ENCODE assay signal across 16 cellular contexts in the genomic region with DNA sequence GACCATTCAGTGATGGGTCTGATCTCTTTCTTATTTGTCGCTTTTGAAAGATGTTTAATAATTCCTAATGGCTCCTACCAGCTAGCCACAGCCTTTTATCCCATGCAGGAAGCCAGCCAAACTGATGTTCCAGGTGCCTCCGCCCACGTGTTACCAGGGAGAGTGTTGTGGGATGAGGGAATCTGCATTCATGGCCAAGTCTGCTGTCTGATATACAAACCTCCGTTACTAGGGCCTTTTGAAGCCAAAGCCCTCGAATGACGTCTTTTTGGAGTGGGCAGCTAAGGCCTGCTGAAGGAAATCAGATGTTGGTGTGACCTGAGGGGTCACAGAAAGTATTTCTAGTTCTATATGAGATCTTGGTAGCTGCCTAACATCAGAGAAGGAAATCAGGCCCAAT. TPM values are rescaled to one million over a fixed set of nuclear protein-coding genes. Genes with fewer than 3 reads are reported as not detected.
DNase-seq lines count a peak whose midpoint lies in the region; ATAC-seq and TF ChIP-seq lines count a peak whose summit lies in the region.
"Had no signal": no experiment of that assay in that cellular context is flagged by ENCODE, and none has a peak within 500 bp of the region (broad histone marks: within the 10 kb centered on the region; RNA-seq: fewer than 3 reads in every experiment).

No MANE protein-coding gene starts in this region.

- no peak overlapping the region for H2BK20ac ChIP-seq in IMR-90 (ENCODE audit: low read depth, low read length)

- H2AK5ac ChIP-seq in IMR-90 (ENCODE audit: low read depth, low read length): no peak overlapping the region

- dilution Hi-C loops in IMR-90 (cut with HindIII; ENCODE audit: low sequenced_read_pairs, unreplicated experiment): no loop called here

- no peak overlapping the region for H3K56ac ChIP-seq in IMR-90 (ENCODE audit: extremely low read depth, insufficient read depth, low read length)

- no peak overlapping the region for H3K4ac ChIP-seq in IMR-90 (ENCODE audit: low read depth, low read length)

- H3K27me3 ChIP-seq in IMR-90 (ENCODE audit: control insufficient read depth, insufficient read depth, low read length): no peaks in the 10 kb centered on the region
- H3K27me3 ChIP-seq in lower lobe of right lung (ENCODE audit: low read depth): no peaks in the 10 kb centered on the region
- H3K27me3 ChIP-seq in stomach: no peaks in the 10 kb centered on the region
- H3K27me3 ChIP-seq in naive thymus-derived CD4-positive, alpha-beta T cell (ENCODE audit: control insufficient read depth in 2 of 2, insufficient read depth in 2 of 2, low read length in 2 of 2): no peaks in the 10 kb centered on the region
- H3K27me3 ChIP-seq: suprapubic skin had no signal

- H3K4me2 ChIP-seq in IMR-90 (ENCODE audit: low read depth, low read length): no peak overlapping the region
- H3K4me2 ChIP-seq: GM23338 had no signal

- H4K5ac ChIP-seq in IMR-90 (ENCODE audit: low read depth, low read length): no peak overlapping the region

- H3K4me3 Mint-ChIP-seq in naive thymus-derived CD4-positive, alpha-beta T cell: no peak overlapping the region
- H3K4me3 Mint-ChIP-seq: activated T-cell treated with anti-CD3 and anti-CD28 coated beads, Interleukin-2, amount 50 U/mL, for 72 hours; GM23338; T-cell had no signal

- no peak overlapping the region for H3K23ac ChIP-seq in IMR-90 (ENCODE audit: low read depth, low read length)

- H2AFZ ChIP-seq in IMR-90 (replicated peaks; ENCODE audit: low read length, poor library complexity): no peak overlapping the region
- H2AFZ ChIP-seq: GM23338 had no signal

- CTCF ChIA-PET in IMR-90 (lab: Yijun Ruan, JAX): interaction anchor here (1.3 kb wide), 1 partner anchor 743 kb away, joined by 3 read pairs; no protein-coding TSS in a partner anchor
- CTCF ChIA-PET in naive thymus-derived CD4-positive, alpha-beta T cell (lab: Charles Lee): no interaction called here

- H3K79me1 ChIP-seq in IMR-90 (ENCODE audit: low read depth in 1 of 2, low read length in 2 of 2): peaks cover 71 to 94% of the 10 kb centered on the region in 2 experiments

- H2BK5ac ChIP-seq in IMR-90 (ENCODE audit: low read depth, low read length, poor library complexity, severe bottlenecking): no peak overlapping the region

- no peak overlapping the region for H2AK9ac ChIP-seq in IMR-90 (replicated peaks; ENCODE audit: low read depth, low read length, poor library complexity)

- peak; percentile 97 for DNase-seq in IMR-90
- DNase-seq in fibroblast of mammary gland (ENCODE audit: low read depth): peak; percentile 90
- DNase-seq in lower lobe of right lung: no peak
- DNase-seq in stomach: no peak
- no peak for DNase-seq in naive thymus-derived CD4-positive, alpha-beta T cell
- no peak for DNase-seq in NCI-H2107 treated with DMSO at 0.1 percent for 48 hours (lab: John Stamatoyannopoulos, UW; ENCODE audit: unreplicated experiment)
- no peak for DNase-seq in nucleus accumbens (lab: John Stamatoyannopoulos, UW)
- DNase-seq: activated T-cell treated with anti-CD3 and anti-CD28 coated beads, Interleukin-2, amount 50 U/mL, for 72 hours; DMS 273 treated with DMSO at 0.1 percent for 48 hours; NCI-H187 treated with DMSO at 0.1 percent for 48 hours; NCI-H510A; retina; T-cell had no signal

- no peak overlapping the region for H4K8ac ChIP-seq in IMR-90 (ENCODE audit: low read depth in 2 of 2, low read length in 2 of 2)

- H2BK120ac ChIP-seq in IMR-90 (ENCODE audit: low read depth, low read length): no peak overlapping the region

- H3K9ac ChIP-seq in IMR-90 (ENCODE audit: low read depth, low read length): no peak overlapping the region

- H3K4me1 ChIP-seq in IMR-90 (ENCODE audit: control insufficient read depth, insufficient read depth, low read length): peaks cover 2% of the 10 kb centered on the region
- peaks cover 55% of the 10 kb centered on the region for H3K4me1 ChIP-seq in lower lobe of right lung
- peaks cover 6 to 92% (median 38%) of the 10 kb centered on the region in 4 donors for H3K4me1 ChIP-seq in stomach
- peaks cover 5 to 14% of the 10 kb centered on the region in 2 donors for H3K4me1 ChIP-seq in naive thymus-derived CD4-positive, alpha-beta T cell (ENCODE audit: control insufficient read depth in 2 of 2, insufficient read depth in 2 of 2, low read length in 2 of 2)

- no CpG with 5 or more reads among the region's 6 CpGs for WGBS in IMR-90 (ENCODE audit: extremely low coverage in 2 of 2, insufficient read length in 1 of 2), 2 experiments
- WGBS in stomach, 5 donors: 54 to 86% (median 67%) methylated on average over 6 of the region's 6 CpGs

- H3K14ac ChIP-seq in IMR-90 (replicated peaks; ENCODE audit: low read depth, low read length): no peak overlapping the region

- in situ Hi-C loops in IMR-90 (cut with MboI; ENCODE audit: low sequenced_read_pairs): loop anchor here (25.0 kb wide), 1 partner anchor 689 kb away; the partner anchor contains the start of genes C20orf141, CPXM1 and TMEM239

- no peak for TF ChIP-seq POLR2A in IMR-90 (IDR thresholded peaks at IDR 0.05; ENCODE audit: low read depth, low read length)
- no peak for TF ChIP-seq POLR2A in stomach (IDR thresholded peaks at IDR 0.05)

- H3K36me3 Mint-ChIP-seq in naive thymus-derived CD4-positive, alpha-beta T cell: peaks cover 13 to 45% (median 27%) of the 10 kb centered on the region in 5 donors

- H3K9me3 ChIP-seq in IMR-90 (ENCODE audit: control insufficient read depth, insufficient read depth, low read length) (no peaks in the 10 kb centered on the region), lower lobe of right lung (no peaks in the 10 kb centered on the region), stomach (no peaks in the 10 kb centered on the region)
- no peaks in the 10 kb centered on the region for H3K9me3 ChIP-seq in naive thymus-derived CD4-positive, alpha-beta T cell (ENCODE audit: control insufficient read depth in 2 of 3, low read length in 3 of 3)
- H3K9me3 ChIP-seq: suprapubic skin had no signal

- H4K20me1 ChIP-seq in IMR-90 (ENCODE audit: insufficient read depth, low read length): peaks cover 58% of the 10 kb centered on the region

- H3K27ac ChIP-seq in IMR-90 (ENCODE audit: insufficient read depth, low read length) (no peak overlapping the region), lower lobe of right lung (peak overlapping the region; percentile 12), stomach (peak overlapping the region in 3 of 5 donors; percentile 16 to 36 (median 25))
- H3K27ac ChIP-seq in naive thymus-derived CD4-positive, alpha-beta T cell (ENCODE audit: low read depth, low read length): no peak overlapping the region
- H3K27ac ChIP-seq: suprapubic skin, VCaP had no signal

- no TSS peak for BruUV-seq in IMR-90 (replicated peaks; lab: Mats Ljungman, UMichigan)

- peak; percentile 74 for ATAC-seq in IMR-90 (ENCODE audit: low read depth)
- ATAC-seq in lower lobe of right lung: peak in 1 of 2 donors; percentile 67
- ATAC-seq in naive thymus-derived CD4-positive, alpha-beta T cell: no peak
- ATAC-seq: activated T-cell treated with anti-CD3 and anti-CD28 coated beads, Interleukin-2, amount 50 U/mL, for 72 hours; GM23338; T-cell had no signal

- H3K4me3 ChIP-seq in IMR-90 (ENCODE audit: insufficient read depth, low read depth, low read length) (no peak overlapping the region), fibroblast of mammary gland (ENCODE audit: control insufficient read depth, low read depth, low read length) (no peak overlapping the region), lower lobe of right lung (no peak overlapping the region), stomach (no peak overlapping the region)
- H3K4me3 ChIP-seq in naive thymus-derived CD4-positive, alpha-beta T cell (ENCODE audit: low read length): no peak overlapping the region
- H3K4me3 ChIP-seq: GM23338, suprapubic skin had no signal

- TF ChIP-seq CTCF in IMR-90 (conservative IDR thresholded peaks at IDR 0.05; ENCODE audit: low read depth, low read length): no peak
- TF ChIP-seq CTCF in fibroblast of mammary gland (conservative IDR thresholded peaks at IDR 0.05; ENCODE audit: control insufficient read depth, insufficient read depth, low read depth, low read length): no peak
- no peak for TF ChIP-seq CTCF in lower lobe of right lung (IDR thresholded peaks at IDR 0.05)
- no peak for TF ChIP-seq CTCF in stomach (IDR thresholded peaks at IDR 0.05)

- H3K9me1 ChIP-seq in IMR-90 (ENCODE audit: insufficient read depth, low read length): peaks cover 21% of the 10 kb centered on the region

- intact Hi-C loops in IMR-90 (cut with micrococcal nuclease): no loop called here
- intact Hi-C loops in lower lobe of right lung (cut with DNase I): no loop called here
- intact Hi-C loops in stomach (cut with DNase I; ENCODE audit: low total_unique reads): no loop called here
- intact Hi-C loops in naive thymus-derived CD4-positive, alpha-beta T cell (cut with micrococcal nuclease): no loop called here

- H3K9me3 Mint-ChIP-seq in naive thymus-derived CD4-positive, alpha-beta T cell: peaks cover 0 to 5% (median 0%) of the 10 kb centered on the region in 11 donors
- H3K9me3 Mint-ChIP-seq: GM23338, T-cell had no signal

- H3K36me3 ChIP-seq in IMR-90 (ENCODE audit: control insufficient read depth, insufficient read depth, low read length) (peaks cover 1% of the 10 kb centered on the region; the same call in 1 of the 2 replicates), lower lobe of right lung (peaks cover 9% of the 10 kb centered on the region), stomach (peaks cover 0 to 20% (median 15%) of the 10 kb centered on the region in 4 donors)
- peaks cover 0 to 18% (median under 1%) of the 10 kb centered on the region in 3 experiments for H3K36me3 ChIP-seq in naive thymus-derived CD4-positive, alpha-beta T cell (ENCODE audit: control insufficient read depth in 2 of 3, insufficient read depth in 3 of 3, low read length in 3 of 3)

- H2BK15ac ChIP-seq in IMR-90 (ENCODE audit: low read depth, low read length): no peak overlapping the region

- H3K27me3 Mint-ChIP-seq in naive thymus-derived CD4-positive, alpha-beta T cell: no peaks in the 10 kb centered on the region
- H3K27me3 Mint-ChIP-seq: T-cell had no signal

- TF ChIP-seq EP300 in stomach (IDR thresholded peaks at IDR 0.05): peak; percentile 28

- H3K27ac Mint-ChIP-seq in naive thymus-derived CD4-positive, alpha-beta T cell: no peak overlapping the region
- H3K27ac Mint-ChIP-seq: activated T-cell treated with anti-CD3 and anti-CD28 coated beads, Interleukin-2, amount 50 U/mL, for 72 hours; GM23338; T-cell had no signal

- peaks cover 44 to 97% (median 84%) of the 10 kb centered on the region in 7 donors for H3K4me1 Mint-ChIP-seq in naive thymus-derived CD4-positive, alpha-beta T cell

- no peak for TF ChIP-seq RAD21 in IMR-90 (IDR thresholded peaks at IDR 0.05; ENCODE audit: low read length)

- POLR2A ChIA-PET in IMR-90 (lab: Charles Lee; ENCODE audit: unreplicated experiment): no interaction called here
- POLR2A ChIA-PET in naive thymus-derived CD4-positive, alpha-beta T cell (lab: Charles Lee): interaction anchor here (0.7 to 1.0 kb wide), 2 partner anchors 15 to 20 kb away, joined by 3 to 5 read pairs; no protein-coding TSS in a partner anchor

- no peak overlapping the region for H4K91ac ChIP-seq in IMR-90 (ENCODE audit: insufficient read depth, low read depth, low read length)

- no peak overlapping the region for H3K18ac ChIP-seq in IMR-90 (ENCODE audit: low read depth, low read length)

RNA-seq across cellular contexts. Expression of gene STK35, which starts 21.3 kb away (rescaled TPM):
- total RNA-seq in IMR-90 (2012; rRNA removed) (11.1 and 11.4 TPM in 2 replicates), lower lobe of right lung (13.9 TPM), stomach (10 to 100 TPM in 3 of 5 donors, 1 to 10 TPM in 2; 8.8 to 26.1 (median 20.2) TPM)
- polyA plus RNA-seq in IMR-90 (2012; rRNA removed) (12.0 and 12.6 TPM in 2 replicates), stomach (1 to 10 TPM; 4.2 to 6.4 (median 5.5) TPM)
- 6.9 and 9.3 TPM in 2 replicates for polyA plus RNA-seq in IMR-90 (2012; cell fraction: cytosol; rRNA removed)
- polyA plus RNA-seq in IMR-90 (2012; cell fraction: nucleus; rRNA removed; ENCODE audit: low replicate concordance): 22.9 and 28.4 TPM in 2 replicates
- 10 to 100 TPM; 15.9 to 19.0 (median 18.2) TPM for total RNA-seq in naive thymus-derived CD4-positive, alpha-beta T cell
- 1 to 10 TPM; 5.3 to 7.2 TPM for polyA plus RNA-seq in naive thymus-derived CD4-positive, alpha-beta T cell

Comparison
In these comparisons a context has a peak if more than half of its experiments do, and no peak if none do; other contexts are left out.
1. DNase-seq: peak in IMR-90 (single experiment) and fibroblast of mammary gland (single experiment); none in lower lobe of right lung (single experiment), stomach (single experiment), naive thymus-derived CD4-positive, alpha-beta T cell (0 of 9), NCI-H2107 treated with DMSO at 0.1 percent for 48 hours (single experiment) and nucleus accumbens (0 of 56).
2. H3K27ac ChIP-seq: peak in lower lobe of right lung (single experiment) and stomach (3 of 5); none in IMR-90 (single experiment) and naive thymus-derived CD4-positive, alpha-beta T cell (single experiment).